3 cellular contexts compared by ENCODE assay signal in the genomic region with DNA sequence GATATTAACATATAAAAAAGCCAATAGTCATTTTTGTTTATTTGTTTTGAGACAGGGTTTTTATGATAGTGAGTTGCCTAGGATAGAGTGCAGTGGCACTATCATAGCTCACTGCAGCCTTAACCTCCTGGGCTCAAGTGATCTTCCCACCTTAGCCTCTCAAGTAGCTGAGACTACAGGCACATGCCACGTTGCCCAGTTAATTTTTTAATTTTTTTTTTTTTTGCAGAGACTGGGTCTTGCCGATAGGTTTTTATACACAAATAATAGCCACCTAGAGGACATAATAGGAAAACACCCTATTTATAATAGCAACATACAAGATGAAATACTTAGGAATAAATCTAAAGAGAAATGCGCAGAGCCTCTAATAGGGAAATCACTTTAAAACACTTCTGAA.
TF ChIP-seq lines count a peak whose summit lies in the region.

No MANE protein-coding gene starts in this region.

TF ChIP-seq in HEK293T, 16 proteins besides CTCF, POLR2A, EP300 and RAD21:
- TF ChIP-seq FOXA1 (IDR thresholded peaks at IDR 0.05) (no peak), ZNF384 (IDR thresholded peaks at IDR 0.05) (peak; percentile 79)

TF ChIP-seq in GM12878, 131 proteins besides CTCF, POLR2A, EP300 and RAD21:
- TF ChIP-seq JUNB (IDR thresholded peaks at IDR 0.05), result no peak
- no peak for TF ChIP-seq IKZF2 (IDR thresholded peaks at IDR 0.05)
- TF ChIP-seq ESRRA (IDR thresholded peaks at IDR 0.05; ENCODE audit: low read length), result no peak
- no peak for TF ChIP-seq CBX5 (IDR thresholded peaks at IDR 0.05; ENCODE audit: low read depth)
- TF ChIP-seq, protein P1, sequence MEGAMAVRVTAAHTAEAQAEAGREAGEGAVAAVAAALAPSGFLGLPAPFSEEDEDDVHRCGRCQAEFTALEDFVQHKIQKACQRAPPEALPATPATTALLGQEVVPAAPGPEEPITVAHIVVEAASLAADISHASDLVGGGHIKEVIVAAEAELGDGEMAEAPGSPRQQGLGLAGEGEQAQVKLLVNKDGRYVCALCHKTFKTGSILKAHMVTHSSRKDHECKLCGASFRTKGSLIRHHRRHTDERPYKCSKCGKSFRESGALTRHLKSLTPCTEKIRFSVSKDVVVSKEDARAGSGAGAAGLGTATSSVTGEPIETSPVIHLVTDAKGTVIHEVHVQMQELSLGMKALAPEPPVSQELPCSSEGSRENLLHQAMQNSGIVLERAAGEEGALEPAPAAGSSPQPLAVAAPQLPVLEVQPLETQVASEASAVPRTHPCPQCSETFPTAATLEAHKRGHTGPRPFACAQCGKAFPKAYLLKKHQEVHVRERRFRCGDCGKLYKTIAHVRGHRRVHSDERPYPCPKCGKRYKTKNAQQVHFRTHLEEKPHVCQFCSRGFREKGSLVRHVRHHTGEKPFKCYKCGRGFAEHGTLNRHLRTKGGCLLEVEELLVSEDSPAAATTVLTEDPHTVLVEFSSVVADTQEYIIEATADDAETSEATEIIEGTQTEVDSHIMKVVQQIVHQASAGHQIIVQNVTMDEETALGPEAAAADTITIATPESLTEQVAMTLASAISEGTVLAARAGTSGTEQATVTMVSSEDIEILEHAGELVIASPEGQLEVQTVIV (IDR thresholded peaks at IDR 0.05; ENCODE audit: borderline replicate concordance, partially characterized antibody), result no peak
- TF ChIP-seq LARP7 (IDR thresholded peaks at IDR 0.05), result no peak
- TF ChIP-seq, protein P2, sequence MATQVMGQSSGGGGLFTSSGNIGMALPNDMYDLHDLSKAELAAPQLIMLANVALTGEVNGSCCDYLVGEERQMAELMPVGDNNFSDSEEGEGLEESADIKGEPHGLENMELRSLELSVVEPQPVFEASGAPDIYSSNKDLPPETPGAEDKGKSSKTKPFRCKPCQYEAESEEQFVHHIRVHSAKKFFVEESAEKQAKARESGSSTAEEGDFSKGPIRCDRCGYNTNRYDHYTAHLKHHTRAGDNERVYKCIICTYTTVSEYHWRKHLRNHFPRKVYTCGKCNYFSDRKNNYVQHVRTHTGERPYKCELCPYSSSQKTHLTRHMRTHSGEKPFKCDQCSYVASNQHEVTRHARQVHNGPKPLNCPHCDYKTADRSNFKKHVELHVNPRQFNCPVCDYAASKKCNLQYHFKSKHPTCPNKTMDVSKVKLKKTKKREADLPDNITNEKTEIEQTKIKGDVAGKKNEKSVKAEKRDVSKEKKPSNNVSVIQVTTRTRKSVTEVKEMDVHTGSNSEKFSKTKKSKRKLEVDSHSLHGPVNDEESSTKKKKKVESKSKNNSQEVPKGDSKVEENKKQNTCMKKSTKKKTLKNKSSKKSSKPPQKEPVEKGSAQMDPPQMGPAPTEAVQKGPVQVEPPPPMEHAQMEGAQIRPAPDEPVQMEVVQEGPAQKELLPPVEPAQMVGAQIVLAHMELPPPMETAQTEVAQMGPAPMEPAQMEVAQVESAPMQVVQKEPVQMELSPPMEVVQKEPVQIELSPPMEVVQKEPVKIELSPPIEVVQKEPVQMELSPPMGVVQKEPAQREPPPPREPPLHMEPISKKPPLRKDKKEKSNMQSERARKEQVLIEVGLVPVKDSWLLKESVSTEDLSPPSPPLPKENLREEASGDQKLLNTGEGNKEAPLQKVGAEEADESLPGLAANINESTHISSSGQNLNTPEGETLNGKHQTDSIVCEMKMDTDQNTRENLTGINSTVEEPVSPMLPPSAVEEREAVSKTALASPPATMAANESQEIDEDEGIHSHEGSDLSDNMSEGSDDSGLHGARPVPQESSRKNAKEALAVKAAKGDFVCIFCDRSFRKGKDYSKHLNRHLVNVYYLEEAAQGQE (IDR thresholded peaks at IDR 0.05; ENCODE audit: low read depth, low read length), result no peak
- TF ChIP-seq NFXL1 (IDR thresholded peaks at IDR 0.05; ENCODE audit: borderline replicate concordance), result no peak
- TF ChIP-seq, protein P3, sequence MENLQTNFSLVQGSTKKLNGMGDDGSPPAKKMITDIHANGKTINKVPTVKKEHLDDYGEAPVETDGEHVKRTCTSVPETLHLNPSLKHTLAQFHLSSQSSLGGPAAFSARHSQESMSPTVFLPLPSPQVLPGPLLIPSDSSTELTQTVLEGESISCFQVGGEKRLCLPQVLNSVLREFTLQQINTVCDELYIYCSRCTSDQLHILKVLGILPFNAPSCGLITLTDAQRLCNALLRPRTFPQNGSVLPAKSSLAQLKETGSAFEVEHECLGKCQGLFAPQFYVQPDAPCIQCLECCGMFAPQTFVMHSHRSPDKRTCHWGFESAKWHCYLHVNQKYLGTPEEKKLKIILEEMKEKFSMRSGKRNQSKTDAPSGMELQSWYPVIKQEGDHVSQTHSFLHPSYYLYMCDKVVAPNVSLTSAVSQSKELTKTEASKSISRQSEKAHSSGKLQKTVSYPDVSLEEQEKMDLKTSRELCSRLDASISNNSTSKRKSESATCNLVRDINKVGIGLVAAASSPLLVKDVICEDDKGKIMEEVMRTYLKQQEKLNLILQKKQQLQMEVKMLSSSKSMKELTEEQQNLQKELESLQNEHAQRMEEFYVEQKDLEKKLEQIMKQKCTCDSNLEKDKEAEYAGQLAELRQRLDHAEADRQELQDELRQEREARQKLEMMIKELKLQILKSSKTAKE (IDR thresholded peaks at IDR 0.05; ENCODE audit: low read depth, poor library complexity, severe bottlenecking), result no peak
- no peak for TF ChIP-seq ZZZ3 (IDR thresholded peaks at IDR 0.05; ENCODE audit: control insufficient read depth, insufficient read length, low read depth)
- no peak for TF ChIP-seq CBFB (IDR thresholded peaks at IDR 0.05; ENCODE audit: low read depth)
- no peak for TF ChIP-seq BRCA1 (IDR thresholded peaks at IDR 0.05; ENCODE audit: low read depth, low read length)
- TF ChIP-seq, protein P4, sequence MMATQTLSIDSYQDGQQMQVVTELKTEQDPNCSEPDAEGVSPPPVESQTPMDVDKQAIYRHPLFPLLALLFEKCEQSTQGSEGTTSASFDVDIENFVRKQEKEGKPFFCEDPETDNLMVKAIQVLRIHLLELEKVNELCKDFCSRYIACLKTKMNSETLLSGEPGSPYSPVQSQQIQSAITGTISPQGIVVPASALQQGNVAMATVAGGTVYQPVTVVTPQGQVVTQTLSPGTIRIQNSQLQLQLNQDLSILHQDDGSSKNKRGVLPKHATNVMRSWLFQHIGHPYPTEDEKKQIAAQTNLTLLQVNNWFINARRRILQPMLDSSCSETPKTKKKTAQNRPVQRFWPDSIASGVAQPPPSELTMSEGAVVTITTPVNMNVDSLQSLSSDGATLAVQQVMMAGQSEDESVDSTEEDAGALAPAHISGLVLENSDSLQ (IDR thresholded peaks at IDR 0.05), result no peak
- TF ChIP-seq ZNF274 (IDR thresholded peaks at IDR 0.05; ENCODE audit: insufficient read depth, insufficient read length), result no peak
- TF ChIP-seq ZSCAN29 (IDR thresholded peaks at IDR 0.05), result no peak
TF ChIP-seq in GM12878: peak in this region for 0.

TF ChIP-seq in HepG2, 621 proteins besides CTCF, POLR2A, EP300 and RAD21:
- TF ChIP-seq, protein P5, sequence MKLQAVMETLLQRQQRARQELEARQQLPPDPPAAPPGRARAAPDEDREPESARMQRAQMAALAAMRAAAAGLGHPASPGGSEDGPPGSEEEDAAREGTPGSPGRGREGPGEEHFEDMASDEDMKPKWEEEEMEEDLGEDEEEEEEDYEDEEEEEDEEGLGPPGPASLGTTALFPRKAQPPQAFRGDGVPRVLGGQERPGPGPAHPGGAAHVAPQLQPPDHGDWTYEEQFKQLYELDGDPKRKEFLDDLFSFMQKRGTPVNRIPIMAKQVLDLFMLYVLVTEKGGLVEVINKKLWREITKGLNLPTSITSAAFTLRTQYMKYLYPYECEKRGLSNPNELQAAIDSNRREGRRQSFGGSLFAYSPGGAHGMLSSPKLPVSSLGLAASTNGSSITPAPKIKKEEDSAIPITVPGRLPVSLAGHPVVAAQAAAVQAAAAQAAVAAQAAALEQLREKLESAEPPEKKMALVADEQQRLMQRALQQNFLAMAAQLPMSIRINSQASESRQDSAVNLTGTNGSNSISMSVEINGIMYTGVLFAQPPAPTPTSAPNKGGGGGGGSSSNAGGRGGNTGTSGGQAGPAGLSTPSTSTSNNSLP (IDR thresholded peaks at IDR 0.05; ENCODE audit: low read depth, low read length), result peak; percentile 82
- no peak for TF ChIP-seq ZNF629 (CRISPR knock-in tag; conservative IDR thresholded peaks at IDR 0.05)
TF ChIP-seq in HepG2: peak in this region for 1.
